2 cellular contexts compared by ENCODE assay signal in the genomic region with DNA sequence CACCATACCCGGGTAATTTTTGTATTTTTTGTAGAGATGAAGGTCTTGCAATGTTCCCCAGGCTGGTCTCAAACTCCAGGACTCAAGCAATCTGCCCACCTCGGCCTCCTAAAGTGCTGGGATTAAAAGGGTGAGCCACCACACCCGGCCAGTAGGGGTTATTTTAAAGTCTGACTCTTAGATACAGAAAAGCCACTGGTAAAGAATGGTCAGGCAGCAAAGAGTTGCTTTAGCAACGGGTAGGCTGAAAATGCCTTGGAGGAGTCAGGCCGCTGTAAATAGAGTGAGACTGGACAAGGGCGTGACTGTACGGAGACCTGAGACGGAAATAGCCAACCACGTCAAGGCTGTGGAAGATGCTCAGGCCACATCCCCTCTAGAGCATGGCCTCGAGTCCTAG.
TF ChIP-seq lines count a peak whose summit lies in the region.

No MANE protein-coding gene starts in this region.

TF ChIP-seq in GM23338, 12 proteins besides CTCF, POLR2A, EP300 and RAD21 (continues in another document):
- TF ChIP-seq EZH2 (IDR thresholded peaks at IDR 0.05; ENCODE audit: low read depth, unreplicated experiment) (no peak), ZNF331 (CRISPR knock-in tag; IDR thresholded peaks at IDR 0.05; ENCODE audit: low read depth) (no peak), POLR2AphosphoS5 (IDR thresholded peaks at IDR 0.05; ENCODE audit: low read depth) (no peak), ZNF114 (CRISPR knock-in tag; IDR thresholded peaks at IDR 0.05) (no peak), NANOG (IDR thresholded peaks at IDR 0.05; ENCODE audit: borderline replicate concordance) (no peak), STAT1 (IDR thresholded peaks at IDR 0.05; ENCODE audit: unreplicated experiment) (no peak), CREB1 (CRISPR knock-in tag; IDR thresholded peaks at IDR 0.05; ENCODE audit: low read depth) (no peak), ZNF462 (CRISPR knock-in tag; IDR thresholded peaks at IDR 0.05) (no peak)
- TF ChIP-seq, protein P1, sequence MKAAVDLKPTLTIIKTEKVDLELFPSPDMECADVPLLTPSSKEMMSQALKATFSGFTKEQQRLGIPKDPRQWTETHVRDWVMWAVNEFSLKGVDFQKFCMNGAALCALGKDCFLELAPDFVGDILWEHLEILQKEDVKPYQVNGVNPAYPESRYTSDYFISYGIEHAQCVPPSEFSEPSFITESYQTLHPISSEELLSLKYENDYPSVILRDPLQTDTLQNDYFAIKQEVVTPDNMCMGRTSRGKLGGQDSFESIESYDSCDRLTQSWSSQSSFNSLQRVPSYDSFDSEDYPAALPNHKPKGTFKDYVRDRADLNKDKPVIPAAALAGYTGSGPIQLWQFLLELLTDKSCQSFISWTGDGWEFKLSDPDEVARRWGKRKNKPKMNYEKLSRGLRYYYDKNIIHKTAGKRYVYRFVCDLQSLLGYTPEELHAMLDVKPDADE (IDR thresholded peaks at IDR 0.05) = no peak
- TF ChIP-seq, protein P2, sequence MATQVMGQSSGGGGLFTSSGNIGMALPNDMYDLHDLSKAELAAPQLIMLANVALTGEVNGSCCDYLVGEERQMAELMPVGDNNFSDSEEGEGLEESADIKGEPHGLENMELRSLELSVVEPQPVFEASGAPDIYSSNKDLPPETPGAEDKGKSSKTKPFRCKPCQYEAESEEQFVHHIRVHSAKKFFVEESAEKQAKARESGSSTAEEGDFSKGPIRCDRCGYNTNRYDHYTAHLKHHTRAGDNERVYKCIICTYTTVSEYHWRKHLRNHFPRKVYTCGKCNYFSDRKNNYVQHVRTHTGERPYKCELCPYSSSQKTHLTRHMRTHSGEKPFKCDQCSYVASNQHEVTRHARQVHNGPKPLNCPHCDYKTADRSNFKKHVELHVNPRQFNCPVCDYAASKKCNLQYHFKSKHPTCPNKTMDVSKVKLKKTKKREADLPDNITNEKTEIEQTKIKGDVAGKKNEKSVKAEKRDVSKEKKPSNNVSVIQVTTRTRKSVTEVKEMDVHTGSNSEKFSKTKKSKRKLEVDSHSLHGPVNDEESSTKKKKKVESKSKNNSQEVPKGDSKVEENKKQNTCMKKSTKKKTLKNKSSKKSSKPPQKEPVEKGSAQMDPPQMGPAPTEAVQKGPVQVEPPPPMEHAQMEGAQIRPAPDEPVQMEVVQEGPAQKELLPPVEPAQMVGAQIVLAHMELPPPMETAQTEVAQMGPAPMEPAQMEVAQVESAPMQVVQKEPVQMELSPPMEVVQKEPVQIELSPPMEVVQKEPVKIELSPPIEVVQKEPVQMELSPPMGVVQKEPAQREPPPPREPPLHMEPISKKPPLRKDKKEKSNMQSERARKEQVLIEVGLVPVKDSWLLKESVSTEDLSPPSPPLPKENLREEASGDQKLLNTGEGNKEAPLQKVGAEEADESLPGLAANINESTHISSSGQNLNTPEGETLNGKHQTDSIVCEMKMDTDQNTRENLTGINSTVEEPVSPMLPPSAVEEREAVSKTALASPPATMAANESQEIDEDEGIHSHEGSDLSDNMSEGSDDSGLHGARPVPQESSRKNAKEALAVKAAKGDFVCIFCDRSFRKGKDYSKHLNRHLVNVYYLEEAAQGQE (IDR thresholded peaks at IDR 0.05; ENCODE audit: unreplicated experiment) = no peak

TF ChIP-seq in H1, 55 proteins besides CTCF, POLR2A, EP300 and RAD21:
- TF ChIP-seq SP2 (IDR thresholded peaks at IDR 0.05; ENCODE audit: low read length) (no peak), TCF12 (IDR thresholded peaks at IDR 0.05; ENCODE audit: low read depth, low read length) (no peak), HDAC6 (IDR thresholded peaks at IDR 0.05; ENCODE audit: low read depth, low read length) (no peak), CHD2 (IDR thresholded peaks at IDR 0.05; ENCODE audit: low read length) (no peak), BRCA1 (IDR thresholded peaks at IDR 0.05; ENCODE audit: low read depth, low read length) (no peak), CHD1 (IDR thresholded peaks at IDR 0.05; ENCODE audit: low read depth, low read length) (no peak), RXRA (IDR thresholded peaks at IDR 0.05; ENCODE audit: insufficient read depth, low read depth, low read length) (no peak), YY1 (IDR thresholded peaks at IDR 0.05; ENCODE audit: low read depth, low read length) (no peak), MAFK (IDR thresholded peaks at IDR 0.05; ENCODE audit: low read depth, low read length) (no peak), KDM1A (IDR thresholded peaks at IDR 0.05; ENCODE audit: borderline replicate concordance, low read length) (no peak), POLR2AphosphoS5 (IDR thresholded peaks at IDR 0.05; ENCODE audit: low read depth, low read length) (no peak), TEAD4 (IDR thresholded peaks at IDR 0.05; ENCODE audit: low read depth, low read length) (no peak), CEBPB (IDR thresholded peaks at IDR 0.05; ENCODE audit: low read depth, low read length) (no peak), MAX (IDR thresholded peaks at IDR 0.05) (no peak), EZH2 (IDR thresholded peaks at IDR 0.05; ENCODE audit: low read depth, low read length, severe bottlenecking) (no peak), TAF7 (optimal IDR thresholded peaks at IDR 0.05; ENCODE audit: borderline replicate concordance, low read depth, low read length) (no peak)
